ENCODE assay signal across 1 cellular context in the genomic region with DNA sequence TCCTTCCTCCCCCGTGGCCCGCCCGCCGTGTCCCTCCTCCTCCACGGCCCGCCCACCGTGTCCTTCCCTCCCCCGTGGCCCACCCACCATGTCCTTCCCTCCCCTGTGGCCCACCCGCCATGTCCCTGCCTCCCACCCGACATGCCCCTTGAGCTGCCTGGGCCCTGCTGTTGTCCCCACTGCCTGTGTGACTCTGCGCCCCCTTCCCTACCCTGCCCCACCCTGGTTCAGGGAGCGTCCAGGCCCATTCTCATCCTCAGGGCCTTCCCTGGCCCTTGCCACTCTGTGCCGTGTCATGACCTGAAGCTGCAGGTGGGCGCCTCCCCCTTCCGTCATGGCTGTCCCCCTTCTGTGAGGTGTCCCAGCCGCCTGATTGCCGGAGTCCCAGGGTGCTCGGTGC.
TF ChIP-seq lines count a peak whose summit lies in the region.

No MANE protein-coding gene starts in this region.

TF ChIP-seq in H1, 55 proteins besides CTCF, POLR2A, EP300 and RAD21:
- no peak for TF ChIP-seq ATF2 (IDR thresholded peaks at IDR 0.05; ENCODE audit: low read length)
- no peak for TF ChIP-seq E2F6 (IDR thresholded peaks at IDR 0.05)
- no peak for TF ChIP-seq RFX5 (IDR thresholded peaks at IDR 0.05; ENCODE audit: borderline replicate concordance, low read depth, low read length)
